Comparison of ENCODE assay signal across 24 cellular contexts in genomic region chr6:47131773-47132172, GRCh38.
A peak's percentile ranks its signal among the peaks of the same experiment; 100 is the strongest.
DNase-seq lines count a peak whose midpoint lies in the region; ATAC-seq, FAIRE-seq and TF ChIP-seq lines count a peak whose summit lies in the region.
"Had no signal": no experiment of that assay in that cellular context is flagged by ENCODE, and none has a peak within 500 bp of the region (broad histone marks: within the 10 kb centered on the region; RNA-seq: fewer than 3 reads in every experiment).

No MANE protein-coding gene starts in this region.

- intact Hi-C loops in HepG2 (cut with micrococcal nuclease; ENCODE audit: unreplicated experiment) (no loop called here), right lobe of liver (cut with DNase I) (no loop called here), K562 (cut with micrococcal nuclease) (no loop called here)

- TF ChIP-seq EP300 in HepG2 (IDR thresholded peaks at IDR 0.05; ENCODE audit: low read depth in 2 of 2, low read length in 2 of 2), result no peak
- TF ChIP-seq EP300 in HepG2 (CRISPR knock-in tag; IDR thresholded peaks at IDR 0.05; ENCODE audit: borderline replicate concordance), result no peak
- no peak for TF ChIP-seq EP300 in K562 (IDR thresholded peaks at IDR 0.05; ENCODE audit: low read length)

- H3K79me2 ChIP-seq in HepG2 (ENCODE audit: insufficient read depth, low read length), result no peaks in the 10 kb centered on the region
- no peaks in the 10 kb centered on the region for H3K79me2 ChIP-seq in K562 (ENCODE audit: control insufficient read depth, insufficient read depth, low read length)
- H3K79me2 ChIP-seq in mesendoderm (ENCODE audit: control insufficient read depth, insufficient read depth, low read length), result no peaks in the 10 kb centered on the region

- H3K56ac ChIP-seq in mesendoderm (ENCODE audit: low read length), result no peak overlapping the region

- H3K18ac ChIP-seq in mesendoderm (ENCODE audit: low read length), result peak overlapping the region; percentile 44

- TF ChIP-seq POLR2A in HepG2 (IDR thresholded peaks at IDR 0.05; ENCODE audit: insufficient read depth in 1 of 2, low read depth in 2 of 2, low read length in 2 of 2) (no peak), right lobe of liver (IDR thresholded peaks at IDR 0.05) (no peak), K562 (conservative IDR thresholded peaks at IDR 0.05) (no peak)

- H2BK15ac ChIP-seq in mesendoderm (replicated peaks; ENCODE audit: low read depth), result peak overlapping the region; percentile 80

- H3K9me3 ChIP-seq in HepG2 (ENCODE audit: low read length) (no peaks in the 10 kb centered on the region), right lobe of liver (no peaks in the 10 kb centered on the region), K562 (replicated peaks; ENCODE audit: control insufficient read depth, insufficient read depth, low read depth, low read length) (no peaks in the 10 kb centered on the region)
- H3K9me3 ChIP-seq: BE2C, SJCRH30 had no signal

- no peak overlapping the region for H3K9ac ChIP-seq in HepG2 (ENCODE audit: insufficient read depth, low read depth, low read length)
- no peak overlapping the region for H3K9ac ChIP-seq in K562 (ENCODE audit: insufficient read depth in 1 of 2, low read depth in 2 of 2, low read length in 2 of 2)
- no peak overlapping the region for H3K9ac ChIP-seq in mesendoderm (ENCODE audit: low read length)

- no peak overlapping the region for H4K8ac ChIP-seq in mesendoderm (ENCODE audit: low read depth, low read length)

- TF ChIP-seq RAD21 in HepG2 (CRISPR knock-in tag; IDR thresholded peaks at IDR 0.05), result no peak
- TF ChIP-seq RAD21 in K562 (CRISPR knock-in tag; conservative IDR thresholded peaks at IDR 0.05 in 1 of 2, IDR thresholded peaks at IDR 0.05 in 1 of 2), result no peak

- H3K4ac ChIP-seq in mesendoderm (ENCODE audit: low read depth, low read length), result no peak overlapping the region

- H3K4me1 ChIP-seq in HepG2 (ENCODE audit: insufficient read depth, low read length) (peaks cover 92% of the 10 kb centered on the region), right lobe of liver (peaks cover 0 to 15% (median 0%) of the 10 kb centered on the region in 4 donors), K562 (replicated peaks in 1 of 2; ENCODE audit: control insufficient read depth in 2 of 2, insufficient read depth in 2 of 2, low read length in 2 of 2) (peaks cover 21 to 38% of the 10 kb centered on the region in 2 experiments), mesendoderm (ENCODE audit: control insufficient read depth, low read depth, low read length) (peaks cover 27% of the 10 kb centered on the region)

- ATAC-seq in HepG2, result no peak
- no peak for ATAC-seq in right lobe of liver
- no peak for ATAC-seq in K562
- ATAC-seq: Right ventricle myocardium inferior, SK-N-SH treated with all-trans-retinoic acid at 6 μM for 48 hours had no signal

- TF ChIP-seq CTCF in HepG2 (CRISPR knock-in tag; IDR thresholded peaks at IDR 0.05) (no peak), right lobe of liver (IDR thresholded peaks at IDR 0.05) (no peak), K562 (IDR thresholded peaks at IDR 0.05 in 2 of 3, conservative IDR thresholded peaks at IDR 0.05 in 1 of 3; ENCODE audit: insufficient read depth in 2 of 3, low read depth in 1 of 3, low read length in 3 of 3) (no peak)

- in situ Hi-C loops in HepG2 (cut with HindIII; ENCODE audit: extremely low pct_ligation_motif_present, low pct_unique_long_range_greater_than_20kb) (no loop called here), K562 (cut with MboI) (no loop called here)

- H4K20me1 ChIP-seq in HepG2 (ENCODE audit: insufficient read depth, low read length) (no peaks in the 10 kb centered on the region), K562 (replicated peaks; ENCODE audit: control insufficient read depth, insufficient read depth, low read length) (no peaks in the 10 kb centered on the region)

- BruUV-seq in HepG2 (replicated peaks; lab: Mats Ljungman, UMichigan), result no TSS peak
- BruUV-seq in K562 (replicated peaks; lab: Mats Ljungman, UMichigan), result no TSS peak

- H3K27me3 ChIP-seq in HepG2 (ENCODE audit: control insufficient read depth in 1 of 2, insufficient read depth in 2 of 2, low read length in 2 of 2) (no peaks in the 10 kb centered on the region), right lobe of liver (no peaks in the 10 kb centered on the region), K562 (ENCODE audit: control insufficient read depth in 2 of 2, insufficient read depth in 2 of 2, low read length in 2 of 2) (no peaks in the 10 kb centered on the region), mesendoderm (ENCODE audit: insufficient read depth, low read length, poor library complexity) (no peaks in the 10 kb centered on the region)
- H3K27me3 ChIP-seq: BE2C, SJCRH30 had no signal

- no peak overlapping the region for H3K27ac ChIP-seq in HepG2 (ENCODE audit: extremely low read length, insufficient read depth, low read length)
- no peak overlapping the region for H3K27ac ChIP-seq in right lobe of liver
- no peak overlapping the region for H3K27ac ChIP-seq in K562 (ENCODE audit: extremely low read depth, low read depth, low read length)
- H3K27ac ChIP-seq in mesendoderm (ENCODE audit: low read depth, low read length), result no peak overlapping the region
- H3K27ac ChIP-seq: 22Rv1, SJCRH30 had no signal

- H3K4me2 ChIP-seq in HepG2 (ENCODE audit: low read depth, low read length), result no peak overlapping the region
- H3K4me2 ChIP-seq in K562 (ENCODE audit: insufficient read depth, low read length), result no peak overlapping the region
- H3K4me2 ChIP-seq in mesendoderm (ENCODE audit: low read length), result no peak overlapping the region

- H3K79me1 ChIP-seq in mesendoderm (ENCODE audit: low read length), result no peaks in the 10 kb centered on the region

- H3K23ac ChIP-seq in mesendoderm (ENCODE audit: low read length), result no peak overlapping the region

- CTCF ChIA-PET in HepG2 (lab: Yijun Ruan, JAX; ENCODE audit: low intra/inter-chr PET ratio, low total read pairs) (no interaction called here), K562 (lab: Yijun Ruan, JAX; ENCODE audit: low intra/inter-chr PET ratio) (no interaction called here)

- DNase-seq in HepG2 (ENCODE audit: low spot score) (no peak), right lobe of liver (no peak), K562 (ENCODE audit: extremely low read depth in 1 of 4, low spot score in 3 of 4) (no peak), mesendoderm (no peak), NCI-H2196 (lab: John Stamatoyannopoulos, UW; ENCODE audit: unreplicated experiment) (no peak), cerebellum (ENCODE audit: low spot score) (no peak), GM19239 (ENCODE audit: insufficient read length, low spot score) (no peak)
- DNase-seq in activated naive CD4-positive, alpha-beta T cell treated with Interleukin-2 at 50 U/mL for 16 hours, result no peak
- DNase-seq: ACHN; BE2C; CD8-positive, alpha-beta memory T cell; DND-41; H9; Karpas-422; NCI-H1436 treated with DMSO at 0.1 percent for 48 hours; NCI-H187 treated with DMSO at 0.1 percent for 48 hours; NCI-H2171 treated with DMSO at 0.1 percent for 48 hours; NCI-H524; NCI-H774; SJCRH30 had no signal

- no peaks in the 10 kb centered on the region for H3K36me3 ChIP-seq in HepG2 (replicated peaks in 1 of 2; ENCODE audit: control insufficient read depth in 1 of 2, insufficient read depth in 2 of 2, low read length in 2 of 2)
- no peaks in the 10 kb centered on the region for H3K36me3 ChIP-seq in right lobe of liver
- no peaks in the 10 kb centered on the region for H3K36me3 ChIP-seq in K562 (ENCODE audit: control insufficient read depth, insufficient read depth, low read length)
- H3K36me3 ChIP-seq in mesendoderm (ENCODE audit: control insufficient read depth, insufficient read depth, low read length), result no peaks in the 10 kb centered on the region
- H3K36me3 ChIP-seq: BE2C, SJCRH30 had no signal

- no peak overlapping the region for H2AFZ ChIP-seq in HepG2 (ENCODE audit: low read length)
- H2AFZ ChIP-seq in K562 (ENCODE audit: low read depth, low read length), result no peak overlapping the region

- POLR2A ChIA-PET in HepG2 (lab: Yijun Ruan, JAX), result no interaction called here
- POLR2A ChIA-PET in K562 (lab: Yijun Ruan, JAX), result no interaction called here

- no peak overlapping the region for H4K5ac ChIP-seq in mesendoderm (ENCODE audit: low read length)

- no peaks in the 10 kb centered on the region for H3K9me1 ChIP-seq in K562 (ENCODE audit: control insufficient read depth, insufficient read depth, low read length)

- FAIRE-seq in HepG2 (lab: Jason Lieb, UNC) (no peak), K562 (lab: Jason Lieb, UNC) (no peak), GM19239 (lab: Jason Lieb, UNC) (no peak)
- FAIRE-seq: GM12892 had no signal

- H2BK120ac ChIP-seq in mesendoderm (ENCODE audit: low read depth, low read length), result no peak overlapping the region

- no peak overlapping the region for H2BK5ac ChIP-seq in mesendoderm (ENCODE audit: low read length)

- H2AK5ac ChIP-seq in mesendoderm (ENCODE audit: low read length), result no peak overlapping the region

- H3K4me3 ChIP-seq in HepG2 (replicated peaks in 1 of 3; ENCODE audit: insufficient read depth in 1 of 3, low read depth in 2 of 3, low read length in 3 of 3) (no peak overlapping the region), right lobe of liver (no peak overlapping the region), K562 (no peak overlapping the region), mesendoderm (ENCODE audit: low read length) (no peak overlapping the region)
- H3K4me3 ChIP-seq: SJCRH30 had no signal

- WGBS in HepG2 (ENCODE audit: low lambda C conversion rate), result 85% methylated on average over 2 of the region's 2 CpGs
- 89% methylated on average over 2 of the region's 2 CpGs for WGBS in right lobe of liver (ENCODE audit: insufficient coverage, low coverage, low lambda C conversion rate, missing lambda C conversion rate)
- 75% methylated on average over 2 of the region's 2 CpGs for WGBS in K562 (ENCODE audit: insufficient coverage, low coverage, missing lambda C conversion rate)
- WGBS in mesendoderm (ENCODE audit: extremely low coverage, insufficient coverage, low lambda C conversion rate), result no CpG with 5 or more reads among the region's 2 CpGs

TF ChIP-seq in HepG2, 621 proteins besides CTCF, POLR2A, EP300 and RAD21:
- TF ChIP-seq CEBPB (IDR thresholded peaks at IDR 0.05; ENCODE audit: borderline replicate concordance, low read depth, low read length) (peak; percentile 39), ATF7 (IDR thresholded peaks at IDR 0.05) (peak; percentile 72), ATF7 (CRISPR knock-in tag; IDR thresholded peaks at IDR 0.05) (no peak), STAT5B (CRISPR knock-in tag; IDR thresholded peaks at IDR 0.05) (no peak), AGO2 (optimal IDR thresholded peaks at IDR 0.05; ENCODE audit: low read depth, low read length) (no peak)
TF ChIP-seq in HepG2: peak in this region for 2.

TF ChIP-seq in K562, 482 proteins besides CTCF, POLR2A, EP300 and RAD21 (continues in another document):
- TF ChIP-seq RBM14 (IDR thresholded peaks at IDR 0.05; ENCODE audit: borderline replicate concordance, insufficient read depth, low read depth, low read length), result no peak
- no peak for TF ChIP-seq CEBPG (CRISPR knock-in tag; IDR thresholded peaks at IDR 0.05)
- TF ChIP-seq CEBPG (tag; conservative IDR thresholded peaks at IDR 0.05 in 1 of 2, IDR thresholded peaks at IDR 0.05 in 1 of 2), result peak in 1 of 2 experiments; percentile 52; a peak in 2 of 4 replicates

Comparison
In these comparisons a context has a peak if more than half of its experiments do, and no peak if none do; other contexts are left out.
1. Of the 241 proteins assayed by ChIP-seq in both HepG2 and K562: peak only in HepG2: none; only in K562: none; in both: CEBPB; in neither: 237; mixed calls (peak in some experiments, not most) for 3.